Comparison of ENCODE assay signal across 1 cellular context in genomic region chr1:21955058-21955457, GRCh38.
TF ChIP-seq lines count a peak whose summit lies in the region.

No MANE protein-coding gene starts in this region.

TF ChIP-seq in SK-N-SH, 30 proteins besides CTCF, POLR2A, EP300 and RAD21:
- TF ChIP-seq ELF1 (IDR thresholded peaks at IDR 0.05) (no peak), RXRA (IDR thresholded peaks at IDR 0.05; ENCODE audit: borderline replicate concordance, low read depth) (no peak), FOXJ3 (CRISPR knock-in tag; IDR thresholded peaks at IDR 0.05) (no peak), MAX (IDR thresholded peaks at IDR 0.05; ENCODE audit: low read depth) (no peak), SMC3 (IDR thresholded peaks at IDR 0.05; ENCODE audit: low read depth, low read length) (no peak), CHD2 (IDR thresholded peaks at IDR 0.05; ENCODE audit: low read length, partially characterized antibody) (no peak)
